In the genomic region with DNA sequence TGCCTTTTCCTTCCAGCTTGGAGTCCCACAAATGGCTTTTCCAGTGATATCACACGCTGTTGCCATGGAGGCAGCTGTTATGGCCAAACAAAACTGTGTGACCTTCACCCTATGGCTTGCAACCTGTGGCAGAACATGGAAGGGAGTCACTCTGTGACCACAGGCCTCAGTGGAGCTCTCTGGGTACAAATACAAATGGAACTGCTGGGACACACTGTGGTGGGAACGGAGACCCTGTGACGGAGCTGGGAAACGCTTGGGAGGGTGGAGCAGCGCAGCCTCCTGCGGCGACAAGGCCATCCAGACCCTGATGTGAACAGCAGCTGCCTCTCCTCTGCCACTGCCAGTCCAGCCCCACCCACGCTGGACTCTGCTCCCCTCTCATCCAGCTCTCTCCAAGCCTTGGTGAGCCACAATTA, we compare ENCODE assay signal across 9 cellular contexts.
A peak's percentile ranks its signal among the peaks of the same experiment; 100 is the strongest.
DNase-seq lines count a peak whose midpoint lies in the region; ATAC-seq, FAIRE-seq and TF ChIP-seq lines count a peak whose summit lies in the region.
"Had no signal": no experiment of that assay in that cellular context is flagged by ENCODE, and none has a peak within 500 bp of the region (broad histone marks: within the 10 kb centered on the region; RNA-seq: fewer than 3 reads in every experiment).

No MANE protein-coding gene starts in this region.

- no peak overlapping the region for H3K4me3 Mint-ChIP-seq in activated T-helper 1 cell treated with anti-CD3 and anti-CD28 coated beads, Interleukin-12 subunit alpha, Interleukin-12 subunit beta, Interleukin-2, Interleukin-4 antibody, amounts not matched to agents 30 ng/mL and 10 ng/mL and 1 ng/mL, durations not matched to agents 14 hours and 24 hours and 36 hours
- H3K4me3 Mint-ChIP-seq: activated T-cell treated with anti-CD3 and anti-CD28 coated beads, Interleukin-2, amount 50 U/mL, for 4 hours had no signal

- no peak overlapping the region for H3K9ac ChIP-seq in kidney (ENCODE audit: low read length in 2 of 2)

- intact Hi-C loops in activated T-helper 1 cell treated with anti-CD3 and anti-CD28 coated beads, Interleukin-12 subunit alpha, Interleukin-12 subunit beta, Interleukin-2, Interleukin-4 antibody, amounts not matched to agents 30 ng/mL and 10 ng/mL and 1 ng/mL, durations not matched to agents 14 hours and 24 hours and 36 hours (cut with micrococcal nuclease): loop anchor here (5.0 kb wide), 1 partner anchor 253 kb away; no protein-coding TSS in a partner anchor
- intact Hi-C loops in kidney (cut with DNase I) (no loop called here), sciatic nerve (cut with DNase I) (no loop called here)

- H3K9me3 Mint-ChIP-seq in activated T-helper 1 cell treated with anti-CD3 and anti-CD28 coated beads, Interleukin-12 subunit alpha, Interleukin-12 subunit beta, Interleukin-2, Interleukin-4 antibody, amounts not matched to agents 30 ng/mL and 10 ng/mL and 1 ng/mL, durations not matched to agents 14 hours and 24 hours and 36 hours: no peaks in the 10 kb centered on the region
- H3K9me3 Mint-ChIP-seq: activated T-cell treated with anti-CD3 and anti-CD28 coated beads, Interleukin-2, amount 50 U/mL, for 4 hours had no signal

- peak overlapping the region; percentile 54 for H3K27ac Mint-ChIP-seq in activated T-helper 1 cell treated with anti-CD3 and anti-CD28 coated beads, Interleukin-12 subunit alpha, Interleukin-12 subunit beta, Interleukin-2, Interleukin-4 antibody, amounts not matched to agents 30 ng/mL and 10 ng/mL and 1 ng/mL, durations not matched to agents 14 hours and 24 hours and 36 hours

- H3K36me3 ChIP-seq in kidney (ENCODE audit: control insufficient read depth in 1 of 2, insufficient read depth in 2 of 2, low read length in 2 of 2): no peaks in the 10 kb centered on the region
- no peaks in the 10 kb centered on the region for H3K36me3 ChIP-seq in MG63

- DNase-seq in ELF-1 (ENCODE audit: low read depth, low spot score) (peak; percentile 18), kidney (peak; percentile 57), sciatic nerve (ENCODE audit: low spot score) (no peak), MG63 (no peak)
- no peak for DNase-seq in activated T-helper 1 cell treated with anti-CD3 and anti-CD28 coated beads, Interleukin-12 subunit alpha, Interleukin-12 subunit beta, Interleukin-2, Interleukin-4 antibody, amounts not matched to agents 30 ng/mL and 10 ng/mL and 1 ng/mL, durations not matched to agents 14 hours and 24 hours and 36 hours (ENCODE audit: low spot score)
- DNase-seq: activated T-cell treated with anti-CD3 and anti-CD28 coated beads, Interleukin-2, amount 50 U/mL, for 4 hours had no signal

- peak overlapping the region in 1 of 2 donors; percentile 0 for H3K4me3 ChIP-seq in kidney (ENCODE audit: low read length in 2 of 2)
- H3K4me3 ChIP-seq in MG63: no peak overlapping the region

- H3K27me3 ChIP-seq in MG63: no peaks in the 10 kb centered on the region

- ATAC-seq in sciatic nerve (peak; percentile 72), GM21717 (IDR thresholded peaks at IDR 0.05; ENCODE audit: unreplicated experiment) (no peak), GM18520 (IDR thresholded peaks at IDR 0.05; ENCODE audit: unreplicated experiment) (no peak), GM19452 (IDR thresholded peaks at IDR 0.05; ENCODE audit: unreplicated experiment) (no peak)
- ATAC-seq: activated T-cell treated with anti-CD3 and anti-CD28 coated beads, Interleukin-2, amount 50 U/mL, for 4 hours had no signal

- no peaks in the 10 kb centered on the region for H3K27me3 Mint-ChIP-seq in activated T-helper 1 cell treated with anti-CD3 and anti-CD28 coated beads, Interleukin-12 subunit alpha, Interleukin-12 subunit beta, Interleukin-2, Interleukin-4 antibody, amounts not matched to agents 30 ng/mL and 10 ng/mL and 1 ng/mL, durations not matched to agents 14 hours and 24 hours and 36 hours (ENCODE audit: insufficient read depth)

- no peak for FAIRE-seq in kidney (lab: Jason Lieb, UNC)

- H3K36me3 Mint-ChIP-seq in activated T-helper 1 cell treated with anti-CD3 and anti-CD28 coated beads, Interleukin-12 subunit alpha, Interleukin-12 subunit beta, Interleukin-2, Interleukin-4 antibody, amounts not matched to agents 30 ng/mL and 10 ng/mL and 1 ng/mL, durations not matched to agents 14 hours and 24 hours and 36 hours (ENCODE audit: low read depth): peaks cover 4% of the 10 kb centered on the region

- H3K9me3 ChIP-seq in kidney (ENCODE audit: control insufficient read depth in 1 of 2, low read length in 2 of 2) (no peaks in the 10 kb centered on the region), MG63 (no peaks in the 10 kb centered on the region)

- H3K4me1 Mint-ChIP-seq in activated T-helper 1 cell treated with anti-CD3 and anti-CD28 coated beads, Interleukin-12 subunit alpha, Interleukin-12 subunit beta, Interleukin-2, Interleukin-4 antibody, amounts not matched to agents 30 ng/mL and 10 ng/mL and 1 ng/mL, durations not matched to agents 14 hours and 24 hours and 36 hours (ENCODE audit: low read depth): peaks cover 56% of the 10 kb centered on the region

- no peak for TF ChIP-seq CTCF in kidney (IDR thresholded peaks at IDR 0.05; ENCODE audit: borderline replicate concordance, extremely low read depth, insufficient read depth)

- peaks cover 9 to 14% of the 10 kb centered on the region in 2 donors for H3K4me1 ChIP-seq in kidney (ENCODE audit: control insufficient read depth in 1 of 2, insufficient read depth in 1 of 2, low read depth in 1 of 2, low read length in 2 of 2)

- H3K27ac ChIP-seq in kidney (ENCODE audit: low read depth in 2 of 2, low read length in 2 of 2): peak overlapping the region; percentile 9 to 36

Comparison
In these comparisons a context has a peak if more than half of its experiments do, and no peak if none do; other contexts are left out.
1. DNase-seq: peak in ELF-1 (single experiment) and kidney (single experiment); none in activated T-helper 1 cell treated with anti-CD3 and anti-CD28 coated beads, Interleukin-12 subunit alpha, Interleukin-12 subunit beta, Interleukin-2, Interleukin-4 antibody, amounts not matched to agents 30 ng/mL and 10 ng/mL and 1 ng/mL, durations not matched to agents 14 hours and 24 hours and 36 hours (single experiment), sciatic nerve (single experiment) and MG63 (single experiment).